ENCODE assay signal across 10 cellular contexts in genomic region chr2:232668805-232669444, GRCh38. TPM values are rescaled to one million over a fixed set of nuclear protein-coding genes. Genes with fewer than 3 reads are reported as not detected.
DNase-seq lines count a peak whose midpoint lies in the region; ATAC-seq and TF ChIP-seq lines count a peak whose summit lies in the region.
"Had no signal": no experiment of that assay in that cellular context is flagged by ENCODE, and none has a peak within 500 bp of the region (broad histone marks: within the 10 kb centered on the region; RNA-seq: fewer than 3 reads in every experiment).

No MANE protein-coding gene starts in this region.

- H3K23ac ChIP-seq in IMR-90 (ENCODE audit: low read depth, low read length) = no peak overlapping the region

- no peak; the same call in 1 of the 2 replicates for ATAC-seq in IMR-90 (ENCODE audit: low read depth)

- no peak overlapping the region for H4K5ac ChIP-seq in IMR-90 (ENCODE audit: low read depth, low read length)

- H3K4me1 ChIP-seq in ACC112 (ENCODE audit: control insufficient read depth, insufficient read depth, low read length, unreplicated experiment) = no peaks in the 10 kb centered on the region
- no peaks in the 10 kb centered on the region for H3K4me1 ChIP-seq in IMR-90 (ENCODE audit: control insufficient read depth, insufficient read depth, low read length)

- H3K9me3 Mint-ChIP-seq in MCF 10A (ENCODE audit: unreplicated experiment) = no peaks in the 10 kb centered on the region

- no peaks in the 10 kb centered on the region for H3K79me1 ChIP-seq in IMR-90 (ENCODE audit: low read depth in 1 of 2, low read length in 2 of 2)

- H3K9ac ChIP-seq in IMR-90 (ENCODE audit: low read depth, low read length) = no peak overlapping the region

- H3K27ac ChIP-seq in ACC112 (ENCODE audit: low read depth, low read length) (no peak overlapping the region), IMR-90 (ENCODE audit: insufficient read depth, low read length) (no peak overlapping the region), layer of hippocampus (ENCODE audit: low read depth, low read length) (peak overlapping the region; percentile 86)
- H3K27ac ChIP-seq: SK-N-MC had no signal

- in situ Hi-C loops in IMR-90 (cut with MboI; ENCODE audit: low sequenced_read_pairs) = no loop called here

- POLR2A ChIA-PET in IMR-90 (lab: Charles Lee; ENCODE audit: unreplicated experiment) (no interaction called here), MCF 10A (lab: Yijun Ruan, JAX) (interaction anchor here (1.3 kb wide), 1 partner anchor 16 kb away, joined by 3 read pairs; no protein-coding TSS in a partner anchor)

- CTCF ChIA-PET in IMR-90 (lab: Yijun Ruan, JAX) = interaction anchor here (0.6 kb wide), 1 partner anchor 14 kb away, joined by 4 read pairs; no protein-coding TSS in a partner anchor
- CTCF ChIA-PET in MCF 10A (lab: Yijun Ruan, JAX) = interaction anchor here (0.6 to 0.7 kb wide), 4 partner anchors 16 to 85 kb away, joined by 3 to 4 read pairs (median 3); no protein-coding TSS in a partner anchor

- H3K9me3 ChIP-seq in IMR-90 (ENCODE audit: control insufficient read depth, insufficient read depth, low read length) = no peaks in the 10 kb centered on the region

- H3K14ac ChIP-seq in IMR-90 (replicated peaks; ENCODE audit: low read depth, low read length) = no peak overlapping the region

- H2BK120ac ChIP-seq in IMR-90 (ENCODE audit: low read depth, low read length) = no peak overlapping the region

- no peak overlapping the region for H3K56ac ChIP-seq in IMR-90 (ENCODE audit: extremely low read depth, insufficient read depth, low read length)

- no peak overlapping the region for H2AK9ac ChIP-seq in IMR-90 (replicated peaks; ENCODE audit: low read depth, low read length, poor library complexity)

- no TSS peak for BruUV-seq in IMR-90 (replicated peaks; lab: Mats Ljungman, UMichigan)
- no TSS peak for BruUV-seq in MCF 10A (replicated peaks; lab: Mats Ljungman, UMichigan)

- peak; percentile 43 for TF ChIP-seq RAD21 in IMR-90 (IDR thresholded peaks at IDR 0.05; ENCODE audit: low read length)

- H2AK5ac ChIP-seq in IMR-90 (ENCODE audit: low read depth, low read length) = no peak overlapping the region

- dilution Hi-C loops in IMR-90 (cut with HindIII; ENCODE audit: low sequenced_read_pairs, unreplicated experiment) = no loop called here

- H4K20me1 ChIP-seq in IMR-90 (ENCODE audit: insufficient read depth, low read length) = no peaks in the 10 kb centered on the region

- no peaks in the 10 kb centered on the region for H3K79me2 ChIP-seq in ACC112 (ENCODE audit: control insufficient read depth, insufficient read depth, low read length, unreplicated experiment)

- H3K9me1 ChIP-seq in IMR-90 (ENCODE audit: insufficient read depth, low read length) = no peaks in the 10 kb centered on the region; the same call in 1 of the 2 replicates

- TF ChIP-seq CTCF in IMR-90 (conservative IDR thresholded peaks at IDR 0.05; ENCODE audit: low read depth, low read length) (peak; percentile 41), MCF 10A (IDR thresholded peaks at IDR 0.05; ENCODE audit: unreplicated experiment) (no peak)

- no peaks in the 10 kb centered on the region for H3K4me1 Mint-ChIP-seq in MCF 10A (ENCODE audit: insufficient read depth, unreplicated experiment)

- no peak overlapping the region for H3K4ac ChIP-seq in IMR-90 (ENCODE audit: low read depth, low read length)

- TF ChIP-seq POLR2A in IMR-90 (IDR thresholded peaks at IDR 0.05; ENCODE audit: low read depth, low read length) = no peak

- peak overlapping the region; percentile 81 for H2AFZ ChIP-seq in ACC112 (ENCODE audit: low read length, unreplicated experiment)
- H2AFZ ChIP-seq in IMR-90 (replicated peaks; ENCODE audit: low read length, poor library complexity) = peak overlapping the region; percentile 74

- H3K27ac Mint-ChIP-seq in MCF 10A (ENCODE audit: low read depth, unreplicated experiment) = no peak overlapping the region

- H3K27me3 Mint-ChIP-seq in MCF 10A (ENCODE audit: insufficient read depth, unreplicated experiment) = no peaks in the 10 kb centered on the region

- no peak overlapping the region for H2BK20ac ChIP-seq in IMR-90 (ENCODE audit: low read depth, low read length)

- H3K18ac ChIP-seq in IMR-90 (ENCODE audit: low read depth, low read length) = no peak overlapping the region

- no peak overlapping the region for H2BK5ac ChIP-seq in IMR-90 (ENCODE audit: low read depth, low read length, poor library complexity, severe bottlenecking)

- intact Hi-C loops in IMR-90 (cut with micrococcal nuclease) (loop anchor here (1.0 kb wide), 1 partner anchor 63 kb away; no protein-coding TSS in a partner anchor), MCF 10A (cut with micrococcal nuclease) (no loop called here)

- no peak for DNase-seq in IMR-90
- peak; percentile 27 for DNase-seq in MCF 10A (ENCODE audit: unreplicated experiment)
- DNase-seq in MV-4-11 (lab: John Stamatoyannopoulos, UW) = no peak
- no peak for DNase-seq in NCI-H1694 treated with DMSO at 0.1 percent for 48 hours (lab: John Stamatoyannopoulos, UW)
- no peak for DNase-seq in NCI-H446 treated with DMSO at 0.1 percent for 48 hours (lab: John Stamatoyannopoulos, UW)
- DNase-seq in NCI-H524 treated with DMSO at 0.1 percent for 48 hours (lab: John Stamatoyannopoulos, UW) = no peak
- DNase-seq: DMS153 had no signal

- no peak overlapping the region for H4K91ac ChIP-seq in IMR-90 (ENCODE audit: insufficient read depth, low read depth, low read length)

- no peak overlapping the region for H3K4me2 ChIP-seq in IMR-90 (ENCODE audit: low read depth, low read length)

- H3K36me3 ChIP-seq in ACC112 (ENCODE audit: insufficient read depth, low read length) (no peaks in the 10 kb centered on the region), IMR-90 (ENCODE audit: control insufficient read depth, insufficient read depth, low read length) (no peaks in the 10 kb centered on the region)

- no peak overlapping the region for H2BK15ac ChIP-seq in IMR-90 (ENCODE audit: low read depth, low read length)

- H3K27me3 ChIP-seq in ACC112 (ENCODE audit: insufficient read depth, low read length) (no peaks in the 10 kb centered on the region), IMR-90 (ENCODE audit: control insufficient read depth, insufficient read depth, low read length) (peaks cover 2% of the 10 kb centered on the region; the same call in 1 of the 2 replicates), layer of hippocampus (ENCODE audit: control insufficient read depth, insufficient read depth, low read length) (no peaks in the 10 kb centered on the region)

- no peaks in the 10 kb centered on the region for H3K36me3 Mint-ChIP-seq in MCF 10A (ENCODE audit: insufficient read depth, unreplicated experiment)

- no peak overlapping the region for H4K8ac ChIP-seq in IMR-90 (ENCODE audit: low read depth in 2 of 2, low read length in 2 of 2)

- no peak overlapping the region for H3K4me3 ChIP-seq in ACC112 (ENCODE audit: low read depth, low read length)
- no peak overlapping the region for H3K4me3 ChIP-seq in IMR-90 (ENCODE audit: insufficient read depth, low read depth, low read length)
- H3K4me3 ChIP-seq: SK-N-MC had no signal

- no peak overlapping the region for H3K4me3 Mint-ChIP-seq in MCF 10A (ENCODE audit: unreplicated experiment)

- 43% methylated on average over 4 of the region's 17 CpGs; no CpG with 5 or more reads in 1 of the 2 experiments for WGBS in IMR-90 (ENCODE audit: extremely low coverage in 2 of 2, insufficient read length in 1 of 2), 2 experiments

TF ChIP-seq in IMR-90, 13 proteins besides CTCF, POLR2A, EP300 and RAD21:
- TF ChIP-seq MAZ (IDR thresholded peaks at IDR 0.05; ENCODE audit: borderline replicate concordance, low read depth, low read length) (no peak), RCOR1 (IDR thresholded peaks at IDR 0.05; ENCODE audit: insufficient replicate concordance, low read length) (no peak), NFE2L2 (IDR thresholded peaks at IDR 0.05; ENCODE audit: low read depth, low read length) (no peak), CHD1 (IDR thresholded peaks at IDR 0.05; ENCODE audit: low read depth, low read length) (no peak), ELK1 (IDR thresholded peaks at IDR 0.05; ENCODE audit: borderline replicate concordance, low read depth, low read length) (no peak), MAFK (IDR thresholded peaks at IDR 0.05; ENCODE audit: low read depth, low read length) (no peak)

RNA-seq across cellular contexts. Expression of gene GIGYF2, which starts 28.2 kb away (rescaled TPM):
- total RNA-seq in IMR-90 (2012; rRNA removed) = 52.5 and 66.0 TPM in 2 replicates
- polyA plus RNA-seq in IMR-90 (2012; rRNA removed) = 14.7 and 18.3 TPM in 2 replicates
- 5.4 and 6.7 TPM in 2 replicates for polyA plus RNA-seq in IMR-90 (2012; cell fraction: cytosol; rRNA removed)
- polyA plus RNA-seq in IMR-90 (2012; cell fraction: nucleus; rRNA removed; ENCODE audit: low replicate concordance) = 6.6 and 21.4 TPM in 2 replicates
- total RNA-seq in MCF 10A (2022) = 71.1 and 90.3 TPM in 2 replicates

RNA-seq across cellular contexts. Expression of gene EFHD1, which starts 35.5 kb away (rescaled TPM):
- total RNA-seq in IMR-90 (2012; rRNA removed) = not detected in 2 replicates
- 0.27 and 0.36 TPM in 2 replicates for polyA plus RNA-seq in IMR-90 (2012; rRNA removed)
- 0.11 and 0.16 TPM in 2 replicates for polyA plus RNA-seq in IMR-90 (2012; cell fraction: cytosol; rRNA removed)
- polyA plus RNA-seq in IMR-90 (2012; cell fraction: nucleus; rRNA removed; ENCODE audit: low replicate concordance) = 0.03 and 0.05 TPM in 2 replicates
- not detected in 2 replicates for total RNA-seq in MCF 10A (2022)
